13 cellular contexts compared by ENCODE assay signal in the genomic region with DNA sequence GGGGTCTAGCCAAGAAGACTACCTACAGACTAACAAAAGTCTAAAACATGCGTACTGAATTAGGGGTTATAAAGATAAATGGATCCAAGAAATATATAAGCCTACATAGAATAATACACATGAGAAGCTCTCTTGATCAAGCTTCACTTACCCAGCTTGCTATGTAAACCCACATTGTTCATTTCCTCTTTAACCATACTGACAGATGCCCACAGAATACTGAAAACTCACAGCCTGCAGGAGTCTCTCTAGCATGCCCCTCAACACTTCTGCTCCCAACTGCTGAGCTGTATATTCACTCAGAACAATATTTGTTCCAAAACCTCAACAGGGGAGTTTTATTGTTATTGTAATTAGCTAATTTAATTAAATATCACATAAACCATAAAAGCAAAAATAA. TPM values are rescaled to one million over a fixed set of nuclear protein-coding genes. Genes with fewer than 3 reads are reported as not detected.
A peak's percentile ranks its signal among the peaks of the same experiment; 100 is the strongest.
DNase-seq lines count a peak whose midpoint lies in the region; ATAC-seq, FAIRE-seq and TF ChIP-seq lines count a peak whose summit lies in the region.
"Had no signal": no experiment of that assay in that cellular context is flagged by ENCODE, and none has a peak within 500 bp of the region (broad histone marks: within the 10 kb centered on the region; RNA-seq: fewer than 3 reads in every experiment).

No MANE protein-coding gene starts in this region.

- intact Hi-C loops in CD4-positive, alpha-beta T cell (cut with DNase I, micrococcal nuclease) = no loop called here
- intact Hi-C loops in activated CD8-positive, alpha-beta T cell treated with anti-CD3 and anti-CD28 coated beads for 36 hours (cut with micrococcal nuclease) = no loop called here

- no peak overlapping the region for H3K27ac Mint-ChIP-seq in CD4-positive, alpha-beta T cell
- peak overlapping the region; percentile 22 for H3K27ac Mint-ChIP-seq in activated CD8-positive, alpha-beta T cell treated with anti-CD3 and anti-CD28 coated beads for 36 hours

- CTCF ChIA-PET in CD4-positive, alpha-beta T cell (lab: Charles Lee) = interaction anchor here (0.7 kb wide), 1 partner anchor 11 kb away, joined by 3 read pairs; no protein-coding TSS in a partner anchor
- CTCF ChIA-PET in activated CD8-positive, alpha-beta T cell treated with anti-CD3 and anti-CD28 coated beads for 36 hours (lab: Charles Lee) = interaction anchor here (1.5 kb wide), 1 partner anchor 54 kb away, joined by 4 read pairs; no protein-coding TSS in a partner anchor

- POLR2A ChIA-PET in CD4-positive, alpha-beta T cell (lab: Charles Lee) = interaction anchor here (2.9 kb wide), 1 partner anchor 53 kb away, joined by 17 read pairs; the partner anchor contains the start of gene RFX3
- POLR2A ChIA-PET in activated CD8-positive, alpha-beta T cell treated with anti-CD3 and anti-CD28 coated beads for 36 hours (lab: Charles Lee) = interaction anchor here (0.6 to 1.4 kb wide), 2 partner anchors 35 to 54 kb away, joined by 3 to 4 read pairs; no protein-coding TSS in a partner anchor

- H3K9me3 ChIP-seq in CD4-positive, alpha-beta T cell (ENCODE audit: control insufficient read depth, low read length) = no peaks in the 10 kb centered on the region
- H3K9me3 ChIP-seq: HAP-1 had no signal

- no peak for TF ChIP-seq CTCF in CD4-positive, alpha-beta T cell (IDR thresholded peaks at IDR 0.05)
- TF ChIP-seq CTCF in activated CD8-positive, alpha-beta T cell treated with anti-CD3 and anti-CD28 coated beads for 36 hours (IDR thresholded peaks at IDR 0.05) = no peak

- no peak overlapping the region for H3K4me3 Mint-ChIP-seq in CD4-positive, alpha-beta T cell
- no peak overlapping the region for H3K4me3 Mint-ChIP-seq in activated CD8-positive, alpha-beta T cell treated with anti-CD3 and anti-CD28 coated beads for 36 hours
- H3K4me3 Mint-ChIP-seq: natural killer cell treated with Interleukin-12 subunit alpha and Interleukin-12 subunit beta and Interleukin-15 and Interleukin-18, amount 100 ng/mL, for 72 hours had no signal

- DNase-seq in CD4-positive, alpha-beta T cell = no peak
- DNase-seq in activated CD8-positive, alpha-beta T cell treated with anti-CD3 and anti-CD28 coated beads for 36 hours = no peak
- DNase-seq in medulla oblongata (ENCODE audit: extremely low spot score) = no peak
- no peak for DNase-seq in GM12892 (ENCODE audit: insufficient read length)
- no peak for DNase-seq in amniotic stem cell (lab: John Stamatoyannopoulos, UW)
- DNase-seq: NCI-H226 had no signal

- no peaks in the 10 kb centered on the region for H3K9me3 Mint-ChIP-seq in CD4-positive, alpha-beta T cell
- H3K9me3 Mint-ChIP-seq in activated CD8-positive, alpha-beta T cell treated with anti-CD3 and anti-CD28 coated beads for 36 hours = peaks cover 5% of the 10 kb centered on the region
- H3K9me3 Mint-ChIP-seq: natural killer cell treated with Interleukin-12 subunit alpha and Interleukin-12 subunit beta and Interleukin-15 and Interleukin-18, amount 100 ng/mL, for 72 hours had no signal

- no peak for TF ChIP-seq POLR2A in GM12892 (IDR thresholded peaks at IDR 0.05; ENCODE audit: low read depth, low read length)

- no peak for FAIRE-seq in GM12892 (lab: Jason Lieb, UNC)
- FAIRE-seq: HTR-8/SVneo had no signal

- no peaks in the 10 kb centered on the region for H3K27me3 ChIP-seq in CD4-positive, alpha-beta T cell (ENCODE audit: control insufficient read depth, insufficient read depth, low read length)
- H3K27me3 ChIP-seq: ascending aorta had no signal

- no peaks in the 10 kb centered on the region for H3K27me3 Mint-ChIP-seq in CD4-positive, alpha-beta T cell
- no peaks in the 10 kb centered on the region for H3K27me3 Mint-ChIP-seq in activated CD8-positive, alpha-beta T cell treated with anti-CD3 and anti-CD28 coated beads for 36 hours
- H3K27me3 Mint-ChIP-seq: natural killer cell treated with Interleukin-12 subunit alpha and Interleukin-12 subunit beta and Interleukin-15 and Interleukin-18, amount 100 ng/mL, for 72 hours had no signal

- no peak overlapping the region for H3K27ac ChIP-seq in CD4-positive, alpha-beta T cell (ENCODE audit: low read depth, low read length)
- H3K27ac ChIP-seq: ascending aorta had no signal

- ATAC-seq in CD4-positive, alpha-beta T cell (ENCODE audit: poor library complexity) = peak; percentile 24
- ATAC-seq in GM19328 (IDR thresholded peaks at IDR 0.05; ENCODE audit: unreplicated experiment) (peak; percentile 50), HG03460 (IDR thresholded peaks at IDR 0.05; ENCODE audit: unreplicated experiment) (peak; percentile 42), GM18873 (IDR thresholded peaks at IDR 0.05; ENCODE audit: low FRiP score, unreplicated experiment) (no peak)
- ATAC-seq in activated CD8-positive, alpha-beta T cell treated with anti-CD3 and anti-CD28 coated beads for 36 hours = no peak

- H3K4me1 Mint-ChIP-seq in CD4-positive, alpha-beta T cell (ENCODE audit: low read depth) = peaks cover 51% of the 10 kb centered on the region
- peaks cover 49% of the 10 kb centered on the region for H3K4me1 Mint-ChIP-seq in activated CD8-positive, alpha-beta T cell treated with anti-CD3 and anti-CD28 coated beads for 36 hours (ENCODE audit: low read depth)

- peaks cover 9% of the 10 kb centered on the region for H3K36me3 Mint-ChIP-seq in CD4-positive, alpha-beta T cell (ENCODE audit: low read depth)
- peaks cover 23% of the 10 kb centered on the region for H3K36me3 Mint-ChIP-seq in activated CD8-positive, alpha-beta T cell treated with anti-CD3 and anti-CD28 coated beads for 36 hours (ENCODE audit: low read depth)

RNA-seq across cellular contexts. Expression of gene RFX3, which starts 52.4 kb away (rescaled TPM):
- total RNA-seq in CD4-positive, alpha-beta T cell = 10 to 100 TPM; 22.9 to 24.8 TPM
- total RNA-seq in activated CD8-positive, alpha-beta T cell treated with anti-CD3 and anti-CD28 coated beads for 36 hours = 10 to 100 TPM; 10.3 to 12.3 TPM
- polyA plus RNA-seq in GM12892 (2012; ENCODE audit: missing spikeins) = 7.2 TPM

Comparison
In these comparisons a context has a peak if more than half of its experiments do, and no peak if none do; other contexts are left out.
1. ATAC-seq: peak in CD4-positive, alpha-beta T cell (single experiment), GM19328 (single experiment) and HG03460 (single experiment); none in activated CD8-positive, alpha-beta T cell treated with anti-CD3 and anti-CD28 coated beads for 36 hours (single experiment) and GM18873 (single experiment).